ENCODE assay signal across 1 cellular context in genomic region chr6:21003780-21004541, GRCh38.
A peak's percentile ranks its signal among the peaks of the same experiment; 100 is the strongest.
TF ChIP-seq lines count a peak whose summit lies in the region.

No MANE protein-coding gene starts in this region.

TF ChIP-seq in HepG2, 621 proteins besides CTCF, POLR2A, EP300 and RAD21 (continued from another document and continues in another):
- TF ChIP-seq, protein P1, sequence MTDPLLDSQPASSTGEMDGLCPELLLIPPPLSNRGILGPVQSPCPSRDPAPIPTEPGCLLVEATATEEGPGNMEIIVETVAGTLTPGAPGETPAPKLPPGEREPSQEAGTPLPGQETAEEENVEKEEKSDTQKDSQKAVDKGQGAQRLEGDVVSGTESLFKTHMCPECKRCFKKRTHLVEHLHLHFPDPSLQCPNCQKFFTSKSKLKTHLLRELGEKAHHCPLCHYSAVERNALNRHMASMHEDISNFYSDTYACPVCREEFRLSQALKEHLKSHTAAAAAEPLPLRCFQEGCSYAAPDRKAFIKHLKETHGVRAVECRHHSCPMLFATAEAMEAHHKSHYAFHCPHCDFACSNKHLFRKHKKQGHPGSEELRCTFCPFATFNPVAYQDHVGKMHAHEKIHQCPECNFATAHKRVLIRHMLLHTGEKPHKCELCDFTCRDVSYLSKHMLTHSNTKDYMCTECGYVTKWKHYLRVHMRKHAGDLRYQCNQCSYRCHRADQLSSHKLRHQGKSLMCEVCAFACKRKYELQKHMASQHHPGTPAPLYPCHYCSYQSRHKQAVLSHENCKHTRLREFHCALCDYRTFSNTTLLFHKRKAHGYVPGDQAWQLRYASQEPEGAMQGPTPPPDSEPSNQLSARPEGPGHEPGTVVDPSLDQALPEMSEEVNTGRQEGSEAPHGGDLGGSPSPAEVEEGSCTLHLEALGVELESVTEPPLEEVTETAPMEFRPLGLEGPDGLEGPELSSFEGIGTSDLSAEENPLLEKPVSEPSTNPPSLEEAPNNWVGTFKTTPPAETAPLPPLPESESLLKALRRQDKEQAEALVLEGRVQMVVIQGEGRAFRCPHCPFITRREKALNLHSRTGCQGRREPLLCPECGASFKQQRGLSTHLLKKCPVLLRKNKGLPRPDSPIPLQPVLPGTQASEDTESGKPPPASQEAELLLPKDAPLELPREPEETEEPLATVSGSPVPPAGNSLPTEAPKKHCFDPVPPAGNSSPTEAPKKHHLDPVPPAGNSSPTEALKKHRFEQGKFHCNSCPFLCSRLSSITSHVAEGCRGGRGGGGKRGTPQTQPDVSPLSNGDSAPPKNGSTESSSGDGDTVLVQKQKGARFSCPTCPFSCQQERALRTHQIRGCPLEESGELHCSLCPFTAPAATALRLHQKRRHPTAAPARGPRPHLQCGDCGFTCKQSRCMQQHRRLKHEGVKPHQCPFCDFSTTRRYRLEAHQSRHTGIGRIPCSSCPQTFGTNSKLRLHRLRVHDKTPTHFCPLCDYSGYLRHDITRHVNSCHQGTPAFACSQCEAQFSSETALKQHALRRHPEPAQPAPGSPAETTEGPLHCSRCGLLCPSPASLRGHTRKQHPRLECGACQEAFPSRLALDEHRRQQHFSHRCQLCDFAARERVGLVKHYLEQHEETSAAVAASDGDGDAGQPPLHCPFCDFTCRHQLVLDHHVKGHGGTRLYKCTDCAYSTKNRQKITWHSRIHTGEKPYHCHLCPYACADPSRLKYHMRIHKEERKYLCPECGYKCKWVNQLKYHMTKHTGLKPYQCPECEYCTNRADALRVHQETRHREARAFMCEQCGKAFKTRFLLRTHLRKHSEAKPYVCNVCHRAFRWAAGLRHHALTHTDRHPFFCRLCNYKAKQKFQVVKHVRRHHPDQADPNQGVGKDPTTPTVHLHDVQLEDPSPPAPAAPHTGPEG (CRISPR knock-in tag; IDR thresholded peaks at IDR 0.05): no peak
- TF ChIP-seq CENPBD1 (CRISPR knock-in tag; IDR thresholded peaks at IDR 0.05; ENCODE audit: borderline replicate concordance, low read depth): no peak
- TF ChIP-seq, protein P2, sequence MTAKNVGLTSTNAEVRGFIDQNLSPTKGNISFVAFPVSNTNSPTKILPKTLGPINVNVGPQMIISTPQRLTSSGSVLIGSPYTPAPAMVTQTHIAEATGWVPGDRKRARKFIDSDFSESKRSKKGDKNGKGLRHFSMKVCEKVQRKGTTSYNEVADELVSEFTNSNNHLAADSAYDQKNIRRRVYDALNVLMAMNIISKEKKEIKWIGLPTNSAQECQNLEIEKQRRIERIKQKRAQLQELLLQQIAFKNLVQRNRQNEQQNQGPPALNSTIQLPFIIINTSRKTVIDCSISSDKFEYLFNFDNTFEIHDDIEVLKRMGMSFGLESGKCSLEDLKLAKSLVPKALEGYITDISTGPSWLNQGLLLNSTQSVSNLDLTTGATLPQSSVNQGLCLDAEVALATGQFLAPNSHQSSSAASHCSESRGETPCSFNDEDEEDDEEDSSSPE (CRISPR knock-in tag; IDR thresholded peaks at IDR 0.05): no peak
- TF ChIP-seq ZBTB38 (CRISPR knock-in tag; IDR thresholded peaks at IDR 0.05): no peak
- peak; percentile 96 for TF ChIP-seq TEAD3 (CRISPR knock-in tag; optimal IDR thresholded peaks at IDR 0.05; ENCODE audit: borderline replicate concordance)
- no peak for TF ChIP-seq LRRFIP1 (CRISPR knock-in tag; conservative IDR thresholded peaks at IDR 0.05)
- peak; percentile 82 for TF ChIP-seq HHEX (CRISPR knock-in tag; IDR thresholded peaks at IDR 0.05)
- TF ChIP-seq TOPORS (CRISPR knock-in tag; IDR thresholded peaks at IDR 0.05): no peak
- TF ChIP-seq HMG20A (CRISPR knock-in tag; IDR thresholded peaks at IDR 0.05; ENCODE audit: borderline replicate concordance): peak; percentile 99
- TF ChIP-seq ZNF337 (CRISPR knock-in tag; IDR thresholded peaks at IDR 0.05; ENCODE audit: borderline replicate concordance, low read depth): no peak
- no peak for TF ChIP-seq PTBP1 (IDR thresholded peaks at IDR 0.05; ENCODE audit: low read depth, low read length, poor library complexity, severe bottlenecking)
- TF ChIP-seq NKX3-1 (CRISPR knock-in tag; IDR thresholded peaks at IDR 0.05): peak; percentile 54; the same call in 1 of the 2 replicates
- TF ChIP-seq PAXIP1 (CRISPR knock-in tag; conservative IDR thresholded peaks at IDR 0.05): peak; percentile 95
- TF ChIP-seq ZZZ3 (CRISPR knock-in tag; IDR thresholded peaks at IDR 0.05; ENCODE audit: borderline replicate concordance): no peak
- TF ChIP-seq, protein P3, sequence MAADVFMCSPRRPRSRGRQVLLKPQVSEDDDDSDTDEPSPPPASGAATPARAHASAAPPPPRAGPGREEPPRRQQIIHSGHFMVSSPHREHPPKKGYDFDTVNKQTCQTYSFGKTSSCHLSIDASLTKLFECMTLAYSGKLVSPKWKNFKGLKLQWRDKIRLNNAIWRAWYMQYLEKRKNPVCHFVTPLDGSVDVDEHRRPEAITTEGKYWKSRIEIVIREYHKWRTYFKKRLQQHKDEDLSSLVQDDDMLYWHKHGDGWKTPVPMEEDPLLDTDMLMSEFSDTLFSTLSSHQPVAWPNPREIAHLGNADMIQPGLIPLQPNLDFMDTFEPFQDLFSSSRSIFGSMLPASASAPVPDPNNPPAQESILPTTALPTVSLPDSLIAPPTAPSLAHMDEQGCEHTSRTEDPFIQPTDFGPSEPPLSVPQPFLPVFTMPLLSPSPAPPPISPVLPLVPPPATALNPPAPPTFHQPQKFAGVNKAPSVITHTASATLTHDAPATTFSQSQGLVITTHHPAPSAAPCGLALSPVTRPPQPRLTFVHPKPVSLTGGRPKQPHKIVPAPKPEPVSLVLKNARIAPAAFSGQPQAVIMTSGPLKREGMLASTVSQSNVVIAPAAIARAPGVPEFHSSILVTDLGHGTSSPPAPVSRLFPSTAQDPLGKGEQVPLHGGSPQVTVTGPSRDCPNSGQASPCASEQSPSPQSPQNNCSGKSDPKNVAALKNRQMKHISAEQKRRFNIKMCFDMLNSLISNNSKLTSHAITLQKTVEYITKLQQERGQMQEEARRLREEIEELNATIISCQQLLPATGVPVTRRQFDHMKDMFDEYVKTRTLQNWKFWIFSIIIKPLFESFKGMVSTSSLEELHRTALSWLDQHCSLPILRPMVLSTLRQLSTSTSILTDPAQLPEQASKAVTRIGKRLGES (CRISPR knock-in tag; IDR thresholded peaks at IDR 0.05; ENCODE audit: borderline replicate concordance): no peak
- no peak for TF ChIP-seq ELF4 (CRISPR knock-in tag; IDR thresholded peaks at IDR 0.05; ENCODE audit: borderline replicate concordance)
- TF ChIP-seq FIP1L1 (IDR thresholded peaks at IDR 0.05; ENCODE audit: borderline replicate concordance, insufficient read depth, low read depth, low read length): no peak
- TF ChIP-seq ZSCAN21 (CRISPR knock-in tag; IDR thresholded peaks at IDR 0.05; ENCODE audit: borderline replicate concordance): no peak
- no peak for TF ChIP-seq ZNF10 (CRISPR knock-in tag; IDR thresholded peaks at IDR 0.05; ENCODE audit: borderline replicate concordance, low read depth)
- peak; percentile 28; the same call in 1 of the 2 replicates for TF ChIP-seq AKAP8 (CRISPR knock-in tag; IDR thresholded peaks at IDR 0.05)
- no peak for TF ChIP-seq ZFAT (CRISPR knock-in tag; conservative IDR thresholded peaks at IDR 0.05)
- no peak for TF ChIP-seq HOXA7 (CRISPR knock-in tag; IDR thresholded peaks at IDR 0.05)
- no peak for TF ChIP-seq NFE2L2 (IDR thresholded peaks at IDR 0.05; ENCODE audit: low read length)
- TF ChIP-seq SRSF4 (IDR thresholded peaks at IDR 0.05; ENCODE audit: low read depth, low read length, poor library complexity, severe bottlenecking): no peak
- TF ChIP-seq, protein P4, sequence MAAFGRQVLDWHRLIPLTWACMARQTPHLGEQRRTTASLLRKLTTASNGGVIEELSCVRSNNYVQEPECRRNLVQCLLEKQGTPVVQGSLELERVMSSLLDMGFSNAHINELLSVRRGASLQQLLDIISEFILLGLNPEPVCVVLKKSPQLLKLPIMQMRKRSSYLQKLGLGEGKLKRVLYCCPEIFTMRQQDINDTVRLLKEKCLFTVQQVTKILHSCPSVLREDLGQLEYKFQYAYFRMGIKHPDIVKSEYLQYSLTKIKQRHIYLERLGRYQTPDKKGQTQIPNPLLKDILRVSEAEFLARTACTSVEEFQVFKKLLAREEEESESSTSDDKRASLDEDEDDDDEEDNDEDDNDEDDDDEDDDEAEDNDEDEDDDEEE (CRISPR knock-in tag; IDR thresholded peaks at IDR 0.05): no peak
- no peak for TF ChIP-seq POLR2G (IDR thresholded peaks at IDR 0.05; ENCODE audit: low read depth, low read length)
- TF ChIP-seq ZFP82 (CRISPR knock-in tag; IDR thresholded peaks at IDR 0.05; ENCODE audit: borderline replicate concordance): no peak
- peak; percentile 69 for TF ChIP-seq ATF1 (CRISPR knock-in tag; IDR thresholded peaks at IDR 0.05)
- no peak for TF ChIP-seq ZNF788 (CRISPR knock-in tag; IDR thresholded peaks at IDR 0.05; ENCODE audit: borderline replicate concordance)
- no peak for TF ChIP-seq ZNF562 (CRISPR knock-in tag; IDR thresholded peaks at IDR 0.05; ENCODE audit: borderline replicate concordance)
- TF ChIP-seq BORCS8-MEF2B (CRISPR knock-in tag; IDR thresholded peaks at IDR 0.05): no peak
- no peak; the same call in 1 of the 2 replicates for TF ChIP-seq RORA (CRISPR knock-in tag; IDR thresholded peaks at IDR 0.05)
- TF ChIP-seq CCAR2 (optimal IDR thresholded peaks at IDR 0.05; ENCODE audit: low read depth, low read length): no peak
- no peak for TF ChIP-seq JDP2 (CRISPR knock-in tag; IDR thresholded peaks at IDR 0.05; ENCODE audit: borderline replicate concordance)
- TF ChIP-seq HIVEP1 (CRISPR knock-in tag; IDR thresholded peaks at IDR 0.05): no peak
- TF ChIP-seq GLMP (CRISPR knock-in tag; IDR thresholded peaks at IDR 0.05; ENCODE audit: borderline replicate concordance): no peak
- no peak for TF ChIP-seq ZBTB7A (CRISPR knock-in tag; IDR thresholded peaks at IDR 0.05)
- TF ChIP-seq ZBTB20 (CRISPR knock-in tag; IDR thresholded peaks at IDR 0.05; ENCODE audit: borderline replicate concordance, low read depth): peak; percentile 83; the same call in 1 of the 2 replicates
- TF ChIP-seq, protein P5, sequence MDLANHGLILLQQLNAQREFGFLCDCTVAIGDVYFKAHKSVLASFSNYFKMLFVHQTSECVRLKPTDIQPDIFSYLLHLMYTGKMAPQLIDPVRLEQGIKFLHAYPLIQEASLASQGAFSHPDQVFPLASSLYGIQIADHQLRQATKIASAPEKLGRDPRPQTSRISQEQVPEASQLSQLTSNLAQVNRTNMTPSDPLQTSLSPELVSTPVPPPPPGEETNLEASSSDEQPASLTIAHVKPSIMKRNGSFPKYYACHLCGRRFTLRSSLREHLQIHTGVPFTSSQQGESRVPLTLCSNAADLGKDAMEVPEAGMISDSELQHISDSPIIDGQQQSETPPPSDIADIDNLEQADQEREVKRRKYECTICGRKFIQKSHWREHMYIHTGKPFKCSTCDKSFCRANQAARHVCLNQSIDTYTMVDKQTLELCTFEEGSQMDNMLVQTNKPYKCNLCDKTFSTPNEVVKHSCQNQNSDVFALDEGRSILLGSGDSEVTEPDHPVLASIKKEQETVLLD (CRISPR knock-in tag; IDR thresholded peaks at IDR 0.05; ENCODE audit: low read depth): no peak
- TF ChIP-seq SRSF1 (optimal IDR thresholded peaks at IDR 0.05; ENCODE audit: low read depth, low read length): no peak
- peak; percentile 87 for TF ChIP-seq ZEB1 (IDR thresholded peaks at IDR 0.05; ENCODE audit: insufficient replicate concordance, low read depth)
- no peak for TF ChIP-seq ETV6 (CRISPR knock-in tag; conservative IDR thresholded peaks at IDR 0.05)
- TF ChIP-seq POGZ (CRISPR knock-in tag; IDR thresholded peaks at IDR 0.05): peak; percentile 89
- peak; percentile 99 for TF ChIP-seq RCOR2 (CRISPR knock-in tag; IDR thresholded peaks at IDR 0.05)
